In the genomic region with DNA sequence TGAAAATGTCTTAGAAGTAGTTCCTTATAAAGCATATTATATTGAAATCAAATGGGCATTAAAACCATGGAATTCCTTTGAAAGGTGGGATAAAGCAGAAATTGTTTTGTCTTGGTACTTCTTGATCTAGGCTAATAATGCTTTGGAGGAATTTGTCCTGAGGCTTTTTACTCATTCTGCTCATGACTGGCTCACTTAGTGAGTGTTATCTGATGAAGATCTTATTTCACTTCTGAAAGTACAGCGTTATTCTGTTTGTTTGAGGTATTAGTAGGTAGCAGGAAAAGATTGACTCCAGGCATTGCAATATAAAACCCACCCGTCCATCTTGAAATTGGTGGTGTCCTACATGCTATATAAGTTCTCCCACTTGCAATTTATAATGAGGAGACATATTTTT, we compare ENCODE assay signal across 21 cellular contexts. TPM values are rescaled to one million over a fixed set of nuclear protein-coding genes. Genes with fewer than 3 reads are reported as not detected.
DNase-seq lines count a peak whose midpoint lies in the region; ATAC-seq, FAIRE-seq and TF ChIP-seq lines count a peak whose summit lies in the region.
"Had no signal": no experiment of that assay in that cellular context is flagged by ENCODE, and none has a peak within 500 bp of the region (broad histone marks: within the 10 kb centered on the region; RNA-seq: fewer than 3 reads in every experiment).

No MANE protein-coding gene starts in this region.

- no peaks in the 10 kb centered on the region for H3K9me3 Mint-ChIP-seq in HFFc6

- H3K27me3 Mint-ChIP-seq in HFFc6 (ENCODE audit: insufficient read depth) = peaks cover 2% of the 10 kb centered on the region; the same call in 1 of the 2 replicates

- DNase-seq in HFFc6 (peak; percentile 57), RWPE1 (ENCODE audit: low spot score) (peak; percentile 48), epithelial cell of esophagus (ENCODE audit: low read depth) (peak; percentile 83), head of caudate nucleus (no peak), NCI-H1048 (lab: John Stamatoyannopoulos, UW) (no peak)
- DNase-seq: activated gamma-delta T cell treated with Interleukin-2 at 50 U/mL for 16 hours; central memory CD4-positive, alpha-beta T cell; GF-D8; NCI-H1694 treated with DMSO at 0.1 percent for 48 hours; NCI-H446 treated with DMSO at 0.1 percent for 48 hours; RPMI8226; stimulated activated CD8-positive, alpha-beta memory T cell treated with anti-CD3 and anti-CD28 coated beads, Interleukin-4, amount 100 ng/mL, for 48 hours; substantia nigra; uterus had no signal

- POLR2A ChIA-PET in RWPE1 (lab: Yijun Ruan, JAX; ENCODE audit: low non-redundant PET) = no interaction called here

- H3K4me3 ChIP-seq in epithelial cell of esophagus (ENCODE audit: low read length) = no peak overlapping the region
- H3K4me3 ChIP-seq: uterus had no signal

- peak overlapping the region; percentile 11 for H3K27ac Mint-ChIP-seq in HFFc6

- H3K27ac ChIP-seq in RWPE1 = no peak overlapping the region
- H3K27ac ChIP-seq: C4-2B, uterus had no signal

- peaks cover 30% of the 10 kb centered on the region for H3K4me1 Mint-ChIP-seq in HFFc6 (ENCODE audit: low read depth)

- TF ChIP-seq CTCF in HFFc6 (IDR thresholded peaks at IDR 0.05) = no peak
- no peak for TF ChIP-seq CTCF in RWPE1 (conservative IDR thresholded peaks at IDR 0.05; ENCODE audit: low read depth)
- TF ChIP-seq CTCF in epithelial cell of esophagus (IDR thresholded peaks at IDR 0.05; ENCODE audit: insufficient read depth, low read depth, low read length, missing control alignments) = no peak

- intact Hi-C loops in head of caudate nucleus (cut with DNase I) = no loop called here

- ATAC-seq in GM21786 (IDR thresholded peaks at IDR 0.05; ENCODE audit: unreplicated experiment) = no peak
- ATAC-seq in HG02885 (IDR thresholded peaks at IDR 0.05; ENCODE audit: poor library complexity, unreplicated experiment) = no peak

- peak; percentile 43 for FAIRE-seq in A204.1 (lab: Jason Lieb, UNC)

- H3K4me3 Mint-ChIP-seq in HFFc6 = peak overlapping the region; percentile 36

- CTCF ChIA-PET in RWPE1 (lab: Yijun Ruan, JAX) = interaction anchor here (0.8 kb wide), 1 partner anchor 36 kb away, joined by 4 read pairs; no protein-coding TSS in a partner anchor

- H3K36me3 Mint-ChIP-seq in HFFc6 (ENCODE audit: low read depth) = peaks cover 13% of the 10 kb centered on the region; the same call in 1 of the 2 replicates

RNA-seq across cellular contexts. Expression of gene C12orf71, which starts 5.4 kb away (rescaled TPM):
- total RNA-seq in HFFc6 (2021; fragmentation: NEBNext Ultra II Directional; extraction: Animal tissue kit (Norgen Biotek cat#: 25700)) = not detected
- total RNA-seq: A673, HT-29, liver, uterus had no signal

RNA-seq across cellular contexts. Expression of gene MED21, which starts 54.6 kb away (rescaled TPM):
- total RNA-seq in HFFc6 (2021; fragmentation: NEBNext Ultra II Directional; extraction: Animal tissue kit (Norgen Biotek cat#: 25700)) = 10 to 100 TPM; 36.1 to 41.4 (median 40.1) TPM

Comparison
In these comparisons a context has a peak if more than half of its experiments do, and no peak if none do; other contexts are left out.
1. DNase-seq: peak in HFFc6 (single experiment), RWPE1 (single experiment) and epithelial cell of esophagus (single experiment); none in head of caudate nucleus (0 of 42) and NCI-H1048 (single experiment).